Comparison of ENCODE assay signal across 1 cellular context in the genomic region with DNA sequence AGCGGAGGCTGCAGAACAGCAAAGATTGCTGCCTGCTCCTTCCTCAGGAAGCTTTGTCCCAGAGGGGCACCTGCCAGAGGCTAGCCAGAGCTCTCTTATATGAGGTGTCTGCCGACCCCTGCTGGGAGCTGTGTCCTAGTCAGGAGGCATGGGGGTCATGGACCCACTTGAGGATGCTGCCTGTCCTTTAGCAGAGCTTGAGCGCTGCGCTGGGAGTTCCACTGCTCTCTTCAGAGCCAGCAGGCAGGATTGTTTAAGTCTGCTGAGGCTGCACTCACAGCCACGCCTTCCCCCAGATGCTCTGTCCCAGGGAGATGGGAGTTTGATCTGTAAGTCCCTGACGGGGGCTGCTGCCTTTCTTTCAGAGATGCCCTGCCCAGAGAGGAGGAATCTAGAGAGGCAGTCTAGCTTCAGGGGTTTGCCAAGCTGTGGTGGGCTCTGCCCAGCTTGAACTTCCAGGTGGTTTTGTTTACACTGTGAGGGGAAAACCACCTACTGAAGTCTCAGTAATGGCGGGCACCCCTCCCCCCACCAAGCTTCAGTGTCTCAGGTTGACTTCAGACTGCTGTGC.
TF ChIP-seq lines count a peak whose summit lies in the region.

No MANE protein-coding gene starts in this region.

TF ChIP-seq in H1, 55 proteins besides CTCF, POLR2A, EP300 and RAD21 (continued from another document):
- TF ChIP-seq SIX5 (IDR thresholded peaks at IDR 0.05; ENCODE audit: low read depth, low read length), result no peak
